In genomic region chr11:134277176-134278001, GRCh38 we compare ENCODE assay signal across 9 cellular contexts. TPM values are rescaled to one million over a fixed set of nuclear protein-coding genes. Genes with fewer than 3 reads are reported as not detected.
DNase-seq lines count a peak whose midpoint lies in the region; ATAC-seq and TF ChIP-seq lines count a peak whose summit lies in the region.
"Had no signal": no experiment of that assay in that cellular context is flagged by ENCODE, and none has a peak within 500 bp of the region (broad histone marks: within the 10 kb centered on the region; RNA-seq: fewer than 3 reads in every experiment).

No MANE protein-coding gene starts in this region.

- H3K36me3 ChIP-seq in hepatocyte (replicated peaks; ENCODE audit: insufficient read depth, low read depth) (no peaks in the 10 kb centered on the region), A673 (ENCODE audit: insufficient read depth, low read length, poor library complexity, severe bottlenecking) (no peaks in the 10 kb centered on the region)

- no peaks in the 10 kb centered on the region for H3K79me2 ChIP-seq in hepatocyte

- BruUV-seq in A673 (replicated peaks; lab: Mats Ljungman, UMichigan) = no TSS peak

- DNase-seq in DMS53 (lab: John Stamatoyannopoulos, UW) = peak; percentile 34
- DNase-seq in DMS53 treated with DMSO at 0.1 percent for 48 hours (lab: John Stamatoyannopoulos, UW; ENCODE audit: unreplicated experiment) = no peak
- DNase-seq in activated CD8-positive, alpha-beta T cell treated with anti-CD3 and anti-CD28 coated beads for 36 hours = no peak
- no peak for DNase-seq in hepatocyte (ENCODE audit: low spot score)
- peak; percentile 41 for DNase-seq in sciatic nerve (ENCODE audit: low spot score)
- no peak for DNase-seq in KG1 (lab: John Stamatoyannopoulos, UW)
- no peak for DNase-seq in activated CD4-positive, CD25-positive, alpha-beta regulatory T cell (lab: John Stamatoyannopoulos, UW)
- no peak for DNase-seq in A673 (ENCODE audit: low spot score)

- peak overlapping the region; percentile 76 for H3K4me3 Mint-ChIP-seq in activated CD8-positive, alpha-beta T cell treated with anti-CD3 and anti-CD28 coated beads for 36 hours

- H3K9me3 ChIP-seq in hepatocyte (ENCODE audit: low read depth) (no peaks in the 10 kb centered on the region), A673 (ENCODE audit: low read depth, low read length, poor library complexity, severe bottlenecking) (no peaks in the 10 kb centered on the region)

- intact Hi-C loops in activated CD8-positive, alpha-beta T cell treated with anti-CD3 and anti-CD28 coated beads for 36 hours (cut with micrococcal nuclease) = no loop called here
- intact Hi-C loops in sciatic nerve (cut with DNase I) = no loop called here
- intact Hi-C loops in A673 (cut with micrococcal nuclease; ENCODE audit: unreplicated experiment) = no loop called here

- CTCF ChIA-PET in activated CD8-positive, alpha-beta T cell treated with anti-CD3 and anti-CD28 coated beads for 36 hours (lab: Charles Lee) = interaction anchor here (1.7 to 8.7 kb wide), 3 partner anchors 10 to 20 kb away, joined by 5 to 76 read pairs (median 10); no protein-coding TSS in a partner anchor
- CTCF ChIA-PET in A673 (lab: Charles Lee) = no interaction called here

- no peak overlapping the region for H2AFZ ChIP-seq in hepatocyte

- POLR2A ChIA-PET in activated CD8-positive, alpha-beta T cell treated with anti-CD3 and anti-CD28 coated beads for 36 hours (lab: Charles Lee) = interaction anchor here (0.9 to 3.9 kb wide), 6 partner anchors 15 to 87 kb away, joined by 3 to 28 read pairs (median 5); partner anchors contain the start of genes GLB1L2, NCAPD3 and VPS26B
- POLR2A ChIA-PET in A673 (lab: Charles Lee; ENCODE audit: low non-redundant PET) = no interaction called here

- H3K4me2 ChIP-seq in hepatocyte = peak overlapping the region; percentile 91

- H4K20me1 ChIP-seq in hepatocyte (ENCODE audit: insufficient read depth, poor library complexity, severe bottlenecking) = no peaks in the 10 kb centered on the region

- TF ChIP-seq CTCF in activated CD8-positive, alpha-beta T cell treated with anti-CD3 and anti-CD28 coated beads for 36 hours (IDR thresholded peaks at IDR 0.05) = no peak
- TF ChIP-seq CTCF in hepatocyte (IDR thresholded peaks at IDR 0.05; ENCODE audit: poor library complexity) (no peak), A673 (conservative IDR thresholded peaks at IDR 0.05; ENCODE audit: low read depth, low read length) (no peak)

- ATAC-seq in activated CD8-positive, alpha-beta T cell treated with anti-CD3 and anti-CD28 coated beads for 36 hours = no peak
- no peak for ATAC-seq in sciatic nerve

- H3K27me3 Mint-ChIP-seq in activated CD8-positive, alpha-beta T cell treated with anti-CD3 and anti-CD28 coated beads for 36 hours = peaks cover 4% of the 10 kb centered on the region

- whole genome bisulfite sequencing in hepatocyte (ENCODE audit: low lambda C conversion rate, missing lambda C conversion rate) = 15% methylated on average over 36 of the region's 36 CpGs

- H3K36me3 Mint-ChIP-seq in activated CD8-positive, alpha-beta T cell treated with anti-CD3 and anti-CD28 coated beads for 36 hours (ENCODE audit: low read depth) = peaks cover 21% of the 10 kb centered on the region

- H3K27ac ChIP-seq in hepatocyte (no peak overlapping the region), A673 (ENCODE audit: low read depth, low read length, poor library complexity, severe bottlenecking) (no peak overlapping the region)
- H3K27ac ChIP-seq: 22Rv1 had no signal

- peak overlapping the region; percentile 8 for H3K27ac Mint-ChIP-seq in activated CD8-positive, alpha-beta T cell treated with anti-CD3 and anti-CD28 coated beads for 36 hours

- H3K4me1 Mint-ChIP-seq in activated CD8-positive, alpha-beta T cell treated with anti-CD3 and anti-CD28 coated beads for 36 hours (ENCODE audit: low read depth) = peaks cover 30% of the 10 kb centered on the region

- no peak overlapping the region for H3K4me3 ChIP-seq in hepatocyte
- no peak overlapping the region for H3K4me3 ChIP-seq in A673 (ENCODE audit: low read depth, low read length, poor library complexity, severe bottlenecking)

- peaks cover 2% of the 10 kb centered on the region for H3K9me3 Mint-ChIP-seq in activated CD8-positive, alpha-beta T cell treated with anti-CD3 and anti-CD28 coated beads for 36 hours

- H3K9me2 ChIP-seq in hepatocyte (replicated peaks; ENCODE audit: insufficient read depth) = no peaks in the 10 kb centered on the region

- H3K4me1 ChIP-seq in hepatocyte (ENCODE audit: insufficient read depth) (peaks cover 12% of the 10 kb centered on the region), A673 (ENCODE audit: insufficient read depth, low read length, poor library complexity, severe bottlenecking) (no peaks in the 10 kb centered on the region)

- H3K27me3 ChIP-seq in hepatocyte = peaks cover 83% of the 10 kb centered on the region
- peaks cover 88% of the 10 kb centered on the region for H3K27me3 ChIP-seq in A673 (replicated peaks; ENCODE audit: insufficient read depth, low read depth, low read length, poor library complexity)

RNA-seq across cellular contexts. Expression of gene GLB1L3, which starts 1.2 kb away (rescaled TPM):
- 10 to 100 TPM; 11.2 to 11.9 TPM for total RNA-seq in activated CD8-positive, alpha-beta T cell treated with anti-CD3 and anti-CD28 coated beads for 36 hours
- total RNA-seq in hepatocyte (0.17 TPM in 1 of 2 replicates, not detected in the other), sciatic nerve (not detected), A673 (2021) (0.09 and 0.17 TPM in 2 replicates)
- polyA plus RNA-seq in hepatocyte = not detected in 2 replicates

RNA-seq across cellular contexts. Expression of gene ACAD8, which starts 24.0 kb away (rescaled TPM):
- 10 to 100 TPM; 13.1 to 13.8 TPM for total RNA-seq in activated CD8-positive, alpha-beta T cell treated with anti-CD3 and anti-CD28 coated beads for 36 hours
- total RNA-seq in hepatocyte = 18.9 and 22.6 TPM in 2 replicates
- polyA plus RNA-seq in hepatocyte = 19.6 and 21.6 TPM in 2 replicates
- 24.2 TPM for total RNA-seq in sciatic nerve
- 32.3 and 34.8 TPM in 2 replicates for total RNA-seq in A673 (2021)

RNA-seq across cellular contexts. Expression of gene THYN1, which starts 24.2 kb away (rescaled TPM):
- 10 to 100 TPM; 70.1 to 75.3 TPM for total RNA-seq in activated CD8-positive, alpha-beta T cell treated with anti-CD3 and anti-CD28 coated beads for 36 hours
- total RNA-seq in hepatocyte (42.3 and 45.7 TPM in 2 replicates), sciatic nerve (34.9 TPM), A673 (2021) (57.2 and 60.2 TPM in 2 replicates)
- polyA plus RNA-seq in hepatocyte = 56.4 and 59.8 TPM in 2 replicates

RNA-seq across cellular contexts. Expression of gene VPS26B, which starts 52.9 kb away (rescaled TPM):
- total RNA-seq in activated CD8-positive, alpha-beta T cell treated with anti-CD3 and anti-CD28 coated beads for 36 hours = 10 to 100 TPM; 35.6 TPM
- total RNA-seq in hepatocyte = 25.7 and 28.2 TPM in 2 replicates
- polyA plus RNA-seq in hepatocyte = 29.5 and 37.3 TPM in 2 replicates
- total RNA-seq in sciatic nerve = 39.1 TPM
- 51.3 and 53.3 TPM in 2 replicates for total RNA-seq in A673 (2021)

RNA-seq across cellular contexts. Expression of gene NCAPD3, which starts 53.6 kb away (rescaled TPM):
- total RNA-seq in activated CD8-positive, alpha-beta T cell treated with anti-CD3 and anti-CD28 coated beads for 36 hours = 100 to 1,000 TPM in 1 of 2 experiments, 10 to 100 TPM in 1; 98.4 to 102 TPM
- 9.5 and 16.5 TPM in 2 replicates for total RNA-seq in hepatocyte
- 5.8 and 8.8 TPM in 2 replicates for polyA plus RNA-seq in hepatocyte
- 14.2 TPM for total RNA-seq in sciatic nerve
- total RNA-seq in A673 (2021) = 120 and 127 TPM in 2 replicates

Comparison
In these comparisons a context has a peak if more than half of its experiments do, and no peak if none do; other contexts are left out.
1. DNase-seq: peak in DMS53 (single experiment) and sciatic nerve (single experiment); none in DMS53 treated with DMSO at 0.1 percent for 48 hours (single experiment), activated CD8-positive, alpha-beta T cell treated with anti-CD3 and anti-CD28 coated beads for 36 hours (single experiment), hepatocyte (single experiment), KG1 (single experiment), activated CD4-positive, CD25-positive, alpha-beta regulatory T cell (0 of 4) and A673 (single experiment).
2. RNA of gene GLB1L3, which starts 1.2 kb away (total RNA-seq): 11.2 to 11.9 TPM in activated CD8-positive, alpha-beta T cell treated with anti-CD3 and anti-CD28 coated beads for 36 hours; 0.09 to 0.17 TPM in A673, 0.17 TPM in hepatocyte and not detected in sciatic nerve (single experiment); every median in the first group is over 10 times any median in the second.